Comparison of ENCODE assay signal across 8 cellular contexts in the genomic region with DNA sequence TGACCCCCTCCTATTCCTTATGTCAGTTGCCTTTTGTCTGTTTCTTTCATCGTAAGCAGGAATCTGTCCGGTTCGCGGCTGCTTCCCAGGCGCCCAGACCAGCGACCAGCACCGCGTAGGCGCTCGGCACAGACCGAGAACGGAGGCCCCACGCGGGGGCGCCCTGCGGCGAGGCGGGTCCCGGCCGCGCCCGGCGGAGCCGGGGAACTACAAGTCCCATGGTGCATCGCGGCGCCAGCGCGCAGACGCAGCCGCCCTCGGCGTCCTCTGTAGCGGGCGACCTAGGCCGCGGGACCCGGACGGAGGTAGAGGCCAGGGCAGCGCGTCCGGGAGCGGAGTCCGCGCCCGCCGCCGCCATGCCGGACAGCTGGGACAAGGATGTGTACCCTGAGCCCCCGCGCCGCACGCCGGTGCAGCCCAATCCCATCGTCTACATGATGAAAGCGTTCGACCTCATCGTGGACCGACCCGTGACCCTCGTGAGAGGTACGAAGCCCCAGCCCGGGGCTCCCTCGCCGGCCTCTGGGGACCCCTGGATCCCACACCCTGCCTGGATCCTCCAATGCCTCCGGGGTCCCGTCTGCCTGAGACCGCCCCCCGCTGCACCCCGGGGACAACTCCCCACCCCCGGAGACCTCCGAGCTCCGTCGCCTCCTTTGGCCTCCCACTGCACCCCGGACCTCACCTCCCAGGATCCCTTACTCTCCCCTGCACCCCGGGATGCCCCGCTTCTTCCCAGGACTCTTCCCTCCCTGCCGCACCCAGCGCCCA. TPM values are rescaled to one million over a fixed set of nuclear protein-coding genes. Genes with fewer than 3 reads are reported as not detected.
DNase-seq lines count a peak whose midpoint lies in the region; ATAC-seq and TF ChIP-seq lines count a peak whose summit lies in the region.

A gene (plus strand): TSS at position 270 of the 771 bp plus-strand sequence. CDS start 87 bp downstream, at position 357.

- peak within 1 kb of the TSS; percentile 96 for H3K9ac ChIP-seq in HUES64 (ENCODE audit: low read depth, low read length)

- POLR2A ChIA-PET in PC-9 (lab: Charles Lee; ENCODE audit: unreplicated experiment), result interaction anchor here (1.2 kb wide), 1 partner anchor 12 kb away, joined by 8 read pairs; a partner anchor contains a TSS

- no peaks in the 10 kb centered on the region for H3K9me3 ChIP-seq in HUES64 (ENCODE audit: insufficient read depth, low read depth, low read length)
- no peaks in the 10 kb centered on the region for H3K9me3 ChIP-seq in PC-9 (ENCODE audit: insufficient read depth, low read depth)
- no peaks in the 10 kb centered on the region for H3K9me3 ChIP-seq in esophagus squamous epithelium

- H3K4me2 ChIP-seq in PC-9, result peak within 1 kb of the TSS; percentile 92

- H3F3A ChIP-seq in PC-9 (ENCODE audit: insufficient read depth, low read depth), result peaks cover 46% of the 10 kb centered on the region

- DNase-seq in DMS 273 (lab: John Stamatoyannopoulos, UW; ENCODE audit: unreplicated experiment), result peak; percentile 98
- DNase-seq in PC-9, result peak; percentile 72 to 96
- peak; percentile 90 for DNase-seq in activated T-cell treated with anti-CD3 and anti-CD28 coated beads, Interleukin-2, amount 50 U/mL, for 4 hours
- peak; percentile 45 for DNase-seq in esophagus squamous epithelium (lab: John Stamatoyannopoulos, UW)
- peak; percentile 91 for DNase-seq in naive B cell
- peak; percentile 89 for DNase-seq in stimulated activated naive B cell treated with anti-CD40 and anti-IgM and Interleukin-4, amounts not matched to agents 10 μg/mL and 1 μg/mL and 100 μg/mL, for 72 hours

- H3K4me3 ChIP-seq in HUES64 (ENCODE audit: low read length) (peak within 1 kb of the TSS; percentile 96), PC-9 (peak within 1 kb of the TSS; percentile 95), esophagus squamous epithelium (peak within 1 kb of the TSS; percentile 63 to 95 (median 72))

- H4K20me1 ChIP-seq in PC-9 (ENCODE audit: insufficient read depth), result peaks cover 37% of the 10 kb centered on the region

- intact Hi-C loops in PC-9 (cut with micrococcal nuclease; ENCODE audit: unreplicated experiment), result loop anchor here (2.0 to 5.0 kb wide), 2 partner anchors 17 to 187 kb away; a partner anchor contains a TSS
- intact Hi-C loops in esophagus squamous epithelium (cut with DNase I), result no loop called here

- H3K4me1 ChIP-seq in HUES64 (ENCODE audit: insufficient read depth, low read length) (peaks cover 4% of the 10 kb centered on the region), PC-9 (replicated peaks; ENCODE audit: insufficient read depth) (peaks cover 12% of the 10 kb centered on the region), esophagus squamous epithelium (peaks cover 25 to 58% (median 36%) of the 10 kb centered on the region in 3 donors)

- CTCF ChIA-PET in PC-9 (lab: Charles Lee), result interaction anchor here (0.7 kb wide), 1 partner anchor 235 kb away, joined by 8 read pairs; no protein-coding TSS in a partner anchor

- H3K27me3 ChIP-seq in HUES64 (ENCODE audit: insufficient read depth, low read length) (no peaks in the 10 kb centered on the region), PC-9 (ENCODE audit: insufficient read depth, low read depth) (no peaks in the 10 kb centered on the region), esophagus squamous epithelium (no peaks in the 10 kb centered on the region)

- H3K9me3 Mint-ChIP-seq in activated T-cell treated with anti-CD3 and anti-CD28 coated beads, Interleukin-2, amount 50 U/mL, for 4 hours, result no peaks in the 10 kb centered on the region
- H3K9me3 Mint-ChIP-seq in naive B cell, result peaks cover 0 to 2% (median 0%) of the 10 kb centered on the region in 7 donors
- no peaks in the 10 kb centered on the region for H3K9me3 Mint-ChIP-seq in stimulated activated naive B cell treated with anti-CD40 and anti-IgM and Interleukin-4, amounts not matched to agents 10 μg/mL and 1 μg/mL and 100 μg/mL, for 72 hours

- peak within 1 kb of the TSS; percentile 92 for H3K4me3 Mint-ChIP-seq in activated T-cell treated with anti-CD3 and anti-CD28 coated beads, Interleukin-2, amount 50 U/mL, for 4 hours
- peak within 1 kb of the TSS; percentile 86 to 96 (median 90) for H3K4me3 Mint-ChIP-seq in naive B cell
- peak within 1 kb of the TSS; percentile 97 for H3K4me3 Mint-ChIP-seq in stimulated activated naive B cell treated with anti-CD40 and anti-IgM and Interleukin-4, amounts not matched to agents 10 μg/mL and 1 μg/mL and 100 μg/mL, for 72 hours

- H3K27ac ChIP-seq in HUES64 (ENCODE audit: low read depth, low read length), result peak within 1 kb of the TSS; percentile 75
- H3K27ac ChIP-seq in PC-9, result peak within 1 kb of the TSS; percentile 1; the same call in 1 of the 2 replicates
- H3K27ac ChIP-seq in esophagus squamous epithelium, result peak within 1 kb of the TSS; percentile 84 to 91 (median 88)

- no TSS peak for BruUV-seq in PC-9 (replicated peaks; lab: Mats Ljungman, UMichigan)

- peak within 1 kb of the TSS; percentile 90 for H2AFZ ChIP-seq in PC-9

- peaks cover 26% of the 10 kb centered on the region for H3K4me1 Mint-ChIP-seq in activated T-cell treated with anti-CD3 and anti-CD28 coated beads, Interleukin-2, amount 50 U/mL, for 4 hours (ENCODE audit: low read depth)
- peaks cover 25 to 37% (median 34%) of the 10 kb centered on the region in 3 donors for H3K4me1 Mint-ChIP-seq in naive B cell
- H3K4me1 Mint-ChIP-seq in stimulated activated naive B cell treated with anti-CD40 and anti-IgM and Interleukin-4, amounts not matched to agents 10 μg/mL and 1 μg/mL and 100 μg/mL, for 72 hours, result peaks cover 36 to 53% of the 10 kb centered on the region in 2 donors

- ATAC-seq in GM21381 (IDR thresholded peaks at IDR 0.05; ENCODE audit: unreplicated experiment) (peak; percentile 71), naive B cell (ENCODE audit: low read depth in 2 of 2) (peak; percentile 89 to 94)
- ATAC-seq in activated T-cell treated with anti-CD3 and anti-CD28 coated beads, Interleukin-2, amount 50 U/mL, for 4 hours, result peak; percentile 63 to 68
- ATAC-seq in stimulated activated naive B cell treated with anti-CD40 and anti-IgM and Interleukin-4, amounts not matched to agents 10 μg/mL and 1 μg/mL and 100 μg/mL, for 72 hours (replicated peaks), result peak; percentile 78 to 87

- no peaks in the 10 kb centered on the region for H3K27me3 Mint-ChIP-seq in activated T-cell treated with anti-CD3 and anti-CD28 coated beads, Interleukin-2, amount 50 U/mL, for 4 hours (ENCODE audit: low read depth)
- peaks cover 0 to 4% (median 0%) of the 10 kb centered on the region in 3 donors for H3K27me3 Mint-ChIP-seq in naive B cell
- H3K27me3 Mint-ChIP-seq in stimulated activated naive B cell treated with anti-CD40 and anti-IgM and Interleukin-4, amounts not matched to agents 10 μg/mL and 1 μg/mL and 100 μg/mL, for 72 hours, result no peaks in the 10 kb centered on the region

- peak within 1 kb of the TSS; percentile 72 to 98 (median 88) for H3K27ac Mint-ChIP-seq in naive B cell
- H3K27ac Mint-ChIP-seq in stimulated activated naive B cell treated with anti-CD40 and anti-IgM and Interleukin-4, amounts not matched to agents 10 μg/mL and 1 μg/mL and 100 μg/mL, for 72 hours, result peak within 1 kb of the TSS; percentile 99

- under 1% methylated on average over 79 of the region's 79 CpGs for WGBS in HUES64
- WGBS in esophagus squamous epithelium, 2 donors, result 0 to 1% methylated on average over 13 to 16 of the region's 79 CpGs

- TF ChIP-seq POLR2A in esophagus squamous epithelium (IDR thresholded peaks at IDR 0.05), result peak in 3 of 4 donors; percentile 73 to 92 (median 84)

- H3K79me2 ChIP-seq in PC-9 (ENCODE audit: low read depth), result peaks cover 48% of the 10 kb centered on the region

- H3K36me3 Mint-ChIP-seq in activated T-cell treated with anti-CD3 and anti-CD28 coated beads, Interleukin-2, amount 50 U/mL, for 4 hours (ENCODE audit: insufficient read depth), result peaks cover 28% of the 10 kb centered on the region
- H3K36me3 Mint-ChIP-seq in naive B cell, result peaks cover 5 to 8% of the 10 kb centered on the region in 2 donors
- H3K36me3 Mint-ChIP-seq in stimulated activated naive B cell treated with anti-CD40 and anti-IgM and Interleukin-4, amounts not matched to agents 10 μg/mL and 1 μg/mL and 100 μg/mL, for 72 hours, result peaks cover 30 to 44% of the 10 kb centered on the region in 2 donors

- TF ChIP-seq CTCF in PC-9 (conservative IDR thresholded peaks at IDR 0.05), result peak; percentile 68; the same call in 1 of the 2 replicates
- TF ChIP-seq CTCF in esophagus squamous epithelium (IDR thresholded peaks at IDR 0.05), result peak; percentile 49 to 82 (median 61)

- no peaks in the 10 kb centered on the region for H3K9me2 ChIP-seq in PC-9 (ENCODE audit: insufficient read depth)

- H3K36me3 ChIP-seq in HUES64 (ENCODE audit: insufficient read depth, low read length) (peaks cover 33% of the 10 kb centered on the region), PC-9 (ENCODE audit: low read depth) (peaks cover 22% of the 10 kb centered on the region), esophagus squamous epithelium (peaks cover 8 to 31% (median 14%) of the 10 kb centered on the region in 3 donors)

RNA-seq across cellular contexts. Expression of the gene that starts here (rescaled TPM):
- 176 TPM for polyA plus RNA-seq in HUES64 (2013, experiment 1 of 2)
- 181 TPM for polyA plus RNA-seq in HUES64 (2013, experiment 2 of 2)
- 181 and 190 TPM in 2 replicates for total RNA-seq in PC-9 (2021)
- 100 to 1,000 TPM; 115 to 143 (median 117) TPM for total RNA-seq in activated T-cell treated with anti-CD3 and anti-CD28 coated beads, Interleukin-2, amount 50 U/mL, for 4 hours
- total RNA-seq in esophagus squamous epithelium, result 100 to 1,000 TPM; 172 to 215 (median 189) TPM
- 100 to 1,000 TPM; 163 to 200 (median 194) TPM for polyA plus RNA-seq in naive B cell (ENCODE audit: low read depth in 6 of 6)

Comparison
In these comparisons a context has a peak if more than half of its experiments do, and no peak if none do; other contexts are left out.
1. Peak in every context shown above with its lines: DNase-seq, ATAC-seq, H3K4me3 ChIP-seq and H3K27ac ChIP-seq.
2. DNase-seq: peak in every context shown above with its lines; median percentile 98 in DMS 273; 91 in naive B cell; 90 in activated T-cell treated with anti-CD3 and anti-CD28 coated beads, Interleukin-2, amount 50 U/mL, for 4 hours; 89 in stimulated activated naive B cell treated with anti-CD40 and anti-IgM and Interleukin-4, amounts not matched to agents 10 μg/mL and 1 μg/mL and 100 μg/mL, for 72 hours; 84 in PC-9; 45 in esophagus squamous epithelium.
3. H3K27ac ChIP-seq: peak in every context shown above with its lines; median percentile 88 in esophagus squamous epithelium; 75 in HUES64; 1 in PC-9.